8 cellular contexts compared by ENCODE assay signal in genomic region chr11:112292785-112293407, GRCh38. TPM values are rescaled to one million over a fixed set of nuclear protein-coding genes. Genes with fewer than 3 reads are reported as not detected.
DNase-seq lines count a peak whose midpoint lies in the region; ATAC-seq and TF ChIP-seq lines count a peak whose summit lies in the region.

No MANE protein-coding gene starts in this region.

- ATAC-seq in HG02588 (IDR thresholded peaks at IDR 0.05; ENCODE audit: unreplicated experiment), result no peak

- no peak for TF ChIP-seq RAD21 in SK-N-SH (IDR thresholded peaks at IDR 0.05; ENCODE audit: low read length)

- H3K4me3 ChIP-seq in SK-N-SH (ENCODE audit: low read depth in 2 of 2, low read length in 1 of 2) (no peak overlapping the region), fibroblast of villous mesenchyme (ENCODE audit: low read depth, low read length) (no peak overlapping the region)

- no peaks in the 10 kb centered on the region for H3K36me3 ChIP-seq in SK-N-SH (replicated peaks in 1 of 2; ENCODE audit: control insufficient read depth in 1 of 2, insufficient read depth in 2 of 2, low read length in 1 of 2)

- no peaks in the 10 kb centered on the region for H4K20me1 ChIP-seq in SK-N-SH (ENCODE audit: insufficient read depth)

- no peak for TF ChIP-seq CTCF in SK-N-SH (IDR thresholded peaks at IDR 0.05)
- TF ChIP-seq CTCF in fibroblast of villous mesenchyme (IDR thresholded peaks at IDR 0.05; ENCODE audit: insufficient read depth, low read depth, low read length), result no peak

- peak in 1 of 2 experiments; percentile 68; a peak in 1 of 4 replicates for TF ChIP-seq EP300 in SK-N-SH (IDR thresholded peaks at IDR 0.05; ENCODE audit: borderline replicate concordance in 1 of 2, low read depth in 1 of 2, low read length in 1 of 2)

- DNase-seq in DMS79 treated with DMSO at 0.1 percent for 48 hours (lab: John Stamatoyannopoulos, UW), result peak; percentile 43
- DNase-seq in DMS79 (lab: John Stamatoyannopoulos, UW), result no peak
- DNase-seq in SK-N-SH, result no peak
- peak; percentile 79 for DNase-seq in fibroblast of villous mesenchyme (ENCODE audit: low read depth)
- peak; percentile 86 for DNase-seq in stromal cell of bone marrow (ENCODE audit: low read depth)
- DNase-seq in islet precursor cell, result no peak
- DNase-seq in D341Med (ENCODE audit: low spot score), result no peak

- no peaks in the 10 kb centered on the region for H3K9me3 ChIP-seq in SK-N-SH

- peaks cover 3% of the 10 kb centered on the region; the same call in 1 of the 2 replicates for H3K79me2 ChIP-seq in SK-N-SH (ENCODE audit: insufficient read depth)

- CTCF ChIA-PET in SK-N-SH (lab: Yijun Ruan, JAX), result interaction anchor here (1.5 to 3.3 kb wide), 4 partner anchors 12 to 997 kb away, joined by 6 to 16 read pairs (median 8); no protein-coding TSS in a partner anchor

- no peaks in the 10 kb centered on the region for H3K27me3 ChIP-seq in SK-N-SH (ENCODE audit: insufficient read depth)

- peak overlapping the region; percentile 30; the same call in 1 of the 2 replicates for H3K9ac ChIP-seq in SK-N-SH

- no peak overlapping the region for H2AFZ ChIP-seq in SK-N-SH (ENCODE audit: low read depth)

- H3K4me1 ChIP-seq in SK-N-SH (ENCODE audit: control insufficient read depth in 1 of 2, insufficient read depth in 2 of 2, low read depth in 1 of 2, low read length in 1 of 2), result peaks cover 9 to 30% of the 10 kb centered on the region in 2 experiments

- H3K27ac ChIP-seq in SK-N-SH (ENCODE audit: low read depth in 2 of 2, low read length in 1 of 2), result peak overlapping the region; percentile 71 to 79; a peak in 3 of 4 replicates

- peak overlapping the region; percentile 53; the same call in 1 of the 2 replicates for H3K4me2 ChIP-seq in SK-N-SH

- POLR2A ChIA-PET in SK-N-SH (lab: Yijun Ruan, JAX), result no interaction called here

- peaks cover 25% of the 10 kb centered on the region for H3F3A ChIP-seq in SK-N-SH (replicated peaks; ENCODE audit: insufficient read depth)

- no peaks in the 10 kb centered on the region for H3K9me2 ChIP-seq in SK-N-SH

TF ChIP-seq in SK-N-SH, 30 proteins besides CTCF, POLR2A, EP300 and RAD21 (continues in another document):
- TF ChIP-seq GABPA (IDR thresholded peaks at IDR 0.05; ENCODE audit: low read depth) (no peak), CHD2 (IDR thresholded peaks at IDR 0.05; ENCODE audit: low read length, partially characterized antibody) (no peak), MXI1 (IDR thresholded peaks at IDR 0.05; ENCODE audit: low read depth, low read length) (no peak), RCOR1 (IDR thresholded peaks at IDR 0.05; ENCODE audit: low read length) (no peak), SMC3 (IDR thresholded peaks at IDR 0.05; ENCODE audit: low read depth, low read length) (no peak), FOSL2 (IDR thresholded peaks at IDR 0.05; ENCODE audit: borderline replicate concordance, low read depth) (peak; percentile 75), FOXM1 (IDR thresholded peaks at IDR 0.05; ENCODE audit: low read depth) (0 out of 2 replicates have a peak, but pooled peaks have one; percentile 36), POLR2AphosphoS5 (IDR thresholded peaks at IDR 0.05; ENCODE audit: low read depth, low read length) (peak; percentile 46; the same call in 1 of the 2 replicates), REST (IDR thresholded peaks at IDR 0.05; ENCODE audit: low read depth, low read length) (no peak), NFIC (IDR thresholded peaks at IDR 0.05; ENCODE audit: borderline replicate concordance) (peak; percentile 89), SIN3A (IDR thresholded peaks at IDR 0.05; ENCODE audit: borderline replicate concordance, low read depth, low read length) (0 out of 2 replicates have a peak, but pooled peaks have one; percentile 3), IRF3 (IDR thresholded peaks at IDR 0.05; ENCODE audit: low read depth, low read length) (no peak), ZBTB33 (IDR thresholded peaks at IDR 0.05; ENCODE audit: borderline replicate concordance, low read depth) (no peak), NRF1 (IDR thresholded peaks at IDR 0.05; ENCODE audit: low read depth, low read length) (no peak), GATA2 (CRISPR knock-in tag; IDR thresholded peaks at IDR 0.05) (no peak), YY1 (IDR thresholded peaks at IDR 0.05; ENCODE audit: low read depth) (no peak), USF2 (IDR thresholded peaks at IDR 0.05; ENCODE audit: borderline replicate concordance, low read depth, low read length) (no peak), MEF2A (IDR thresholded peaks at IDR 0.05; ENCODE audit: borderline replicate concordance, low read depth) (peak; percentile 89), TCF12 (IDR thresholded peaks at IDR 0.05) (peak; percentile 59), JUND (IDR thresholded peaks at IDR 0.05) (peak; percentile 77), EZH2phosphoT487 (IDR thresholded peaks at IDR 0.05; ENCODE audit: borderline replicate concordance, low read depth) (no peak), FOXJ3 (CRISPR knock-in tag; IDR thresholded peaks at IDR 0.05) (no peak), ELF1 (IDR thresholded peaks at IDR 0.05) (no peak), TAF1 (IDR thresholded peaks at IDR 0.05; ENCODE audit: borderline replicate concordance, low read depth, low read length) (no peak), PBX3 (IDR thresholded peaks at IDR 0.05) (peak; percentile 71)

RNA-seq across cellular contexts. Expression of gene PLET1, which starts 32.2 kb away (rescaled TPM):
- not detected in 2 replicates for polyA plus RNA-seq in SK-N-SH (2012; rRNA removed)
- polyA plus RNA-seq in SK-N-SH (2012; cell fraction: cytosol; rRNA removed), result not detected in 2 replicates
- not detected in 2 replicates for polyA plus RNA-seq in SK-N-SH (2012; cell fraction: nucleus; rRNA removed)
- total RNA-seq in fibroblast of villous mesenchyme, result not detected in 2 replicates

Comparison
In these comparisons a context has a peak if more than half of its experiments do, and no peak if none do; other contexts are left out.
1. DNase-seq: peak in DMS79 treated with DMSO at 0.1 percent for 48 hours (single experiment), fibroblast of villous mesenchyme (single experiment) and stromal cell of bone marrow (single experiment); none in DMS79 (single experiment), SK-N-SH (single experiment), islet precursor cell (single experiment) and D341Med (single experiment).